7 cellular contexts compared by ENCODE assay signal in the genomic region with DNA sequence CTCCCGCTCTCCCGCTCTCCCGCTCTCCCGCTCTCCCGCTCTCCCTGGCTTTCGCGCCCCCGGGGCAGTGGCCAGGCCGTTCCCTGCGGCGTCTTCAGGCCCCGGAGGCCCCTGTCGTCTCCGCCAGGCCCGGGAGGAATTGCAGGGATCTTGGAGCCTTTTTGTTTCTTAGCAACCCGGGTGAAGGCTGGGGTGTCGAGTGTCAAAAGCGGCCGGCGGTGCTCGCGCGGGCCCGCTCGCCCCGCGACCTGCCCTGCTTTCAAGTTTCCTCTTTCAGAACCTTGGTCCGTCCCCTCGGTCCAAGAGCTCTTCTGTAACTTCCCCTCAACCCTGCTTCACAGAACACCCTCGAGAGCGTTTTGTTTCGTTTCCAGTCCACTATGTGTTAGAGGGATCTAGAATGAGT. TPM values are rescaled to one million over a fixed set of nuclear protein-coding genes. Genes with fewer than 3 reads are reported as not detected.
DNase-seq lines count a peak whose midpoint lies in the region; FAIRE-seq and TF ChIP-seq lines count a peak whose summit lies in the region.

No MANE protein-coding gene starts in this region.

- peak overlapping the region; percentile 78 for H3K4me2 ChIP-seq in skeletal muscle satellite cell (ENCODE audit: low read length)

- TF ChIP-seq CTCF in cardiac fibroblast (IDR thresholded peaks at IDR 0.05; ENCODE audit: low read depth, low read length): no peak

- H3K4me3 ChIP-seq in H7 (ENCODE audit: insufficient read depth, low read depth, low read length) (peak overlapping the region; percentile 78), cardiac fibroblast (replicated peaks in 1 of 2; ENCODE audit: low read depth in 2 of 2, low read length in 2 of 2) (peak overlapping the region; percentile 92 to 95), skeletal muscle satellite cell (ENCODE audit: low read length) (peak overlapping the region; percentile 100)

- peaks cover 11% of the 10 kb centered on the region for H3K4me1 ChIP-seq in skeletal muscle satellite cell (ENCODE audit: control insufficient read depth, insufficient read depth, low read length)

- DNase-seq in GM12891 (ENCODE audit: insufficient read length, low spot score) (peak; percentile 31), H7 (peak; percentile 80), LoVo (ENCODE audit: low spot score) (peak; percentile 32), T-helper 9 cell (peak; percentile 16), cardiac fibroblast (ENCODE audit: low read depth in 2 of 2) (peak; percentile 63 to 67), iPS-NIHi11 (ENCODE audit: low spot score) (peak; percentile 79)

- H3K9me3 ChIP-seq in skeletal muscle satellite cell (replicated peaks; ENCODE audit: low read length): no peaks in the 10 kb centered on the region

- H3K36me3 ChIP-seq in H7 (replicated peaks; ENCODE audit: control insufficient read depth, insufficient read depth, low read length) (no peaks in the 10 kb centered on the region; the same call in none of the 2 replicates), skeletal muscle satellite cell (ENCODE audit: insufficient read depth, low read length) (peaks cover 11% of the 10 kb centered on the region)

- H3K9ac ChIP-seq in skeletal muscle satellite cell (ENCODE audit: low read depth, low read length): peak overlapping the region; percentile 99

- H3K27me3 ChIP-seq in H7 (ENCODE audit: control insufficient read depth, insufficient read depth, low read length) (no peaks in the 10 kb centered on the region), skeletal muscle satellite cell (ENCODE audit: control insufficient read depth, insufficient read depth, low read length) (no peaks in the 10 kb centered on the region)

- FAIRE-seq in GM12891 (lab: Jason Lieb, UNC): peak; percentile 75

- no peak for TF ChIP-seq POLR2A in GM12891 (IDR thresholded peaks at IDR 0.05; ENCODE audit: low read depth, low read length)

TF ChIP-seq in GM12891, 5 proteins besides CTCF, POLR2A, EP300 and RAD21:
- TF ChIP-seq PAX5 (IDR thresholded peaks at IDR 0.05; ENCODE audit: insufficient read depth, low read length, severe bottlenecking) (no peak), POU2F2 (IDR thresholded peaks at IDR 0.05; ENCODE audit: low read depth, low read length) (no peak), POLR2AphosphoS5 (IDR thresholded peaks at IDR 0.05; ENCODE audit: low read depth, low read length) (no peak), TAF1 (IDR thresholded peaks at IDR 0.05; ENCODE audit: low read depth, low read length) (no peak), SPI1 (IDR thresholded peaks at IDR 0.05; ENCODE audit: low read depth, low read length) (no peak)

RNA-seq across cellular contexts. Expression of gene RNF138, which starts 1.4 kb away (rescaled TPM):
- 21.5 TPM for polyA plus RNA-seq in GM12891 (2012; ENCODE audit: low read depth, missing spikeins)
- 105 and 130 TPM in 2 replicates for total RNA-seq in H7 (2014; rRNA removed; shearing (Covaris generic))
- 29.5 and 31.7 TPM in 2 replicates for total RNA-seq in skeletal muscle satellite cell (2012; rRNA removed)

Comparison
In these comparisons a context has a peak if more than half of its experiments do, and no peak if none do; other contexts are left out.
1. Peak in every context shown above with its lines: DNase-seq and H3K4me3 ChIP-seq.
2. DNase-seq: peak in every context shown above with its lines; median percentile 80 in H7; 79 in iPS-NIHi11; 65 in cardiac fibroblast; 32 in LoVo; 31 in GM12891; 16 in T-helper 9 cell.